Comparison of ENCODE assay signal across 8 cellular contexts in the genomic region with DNA sequence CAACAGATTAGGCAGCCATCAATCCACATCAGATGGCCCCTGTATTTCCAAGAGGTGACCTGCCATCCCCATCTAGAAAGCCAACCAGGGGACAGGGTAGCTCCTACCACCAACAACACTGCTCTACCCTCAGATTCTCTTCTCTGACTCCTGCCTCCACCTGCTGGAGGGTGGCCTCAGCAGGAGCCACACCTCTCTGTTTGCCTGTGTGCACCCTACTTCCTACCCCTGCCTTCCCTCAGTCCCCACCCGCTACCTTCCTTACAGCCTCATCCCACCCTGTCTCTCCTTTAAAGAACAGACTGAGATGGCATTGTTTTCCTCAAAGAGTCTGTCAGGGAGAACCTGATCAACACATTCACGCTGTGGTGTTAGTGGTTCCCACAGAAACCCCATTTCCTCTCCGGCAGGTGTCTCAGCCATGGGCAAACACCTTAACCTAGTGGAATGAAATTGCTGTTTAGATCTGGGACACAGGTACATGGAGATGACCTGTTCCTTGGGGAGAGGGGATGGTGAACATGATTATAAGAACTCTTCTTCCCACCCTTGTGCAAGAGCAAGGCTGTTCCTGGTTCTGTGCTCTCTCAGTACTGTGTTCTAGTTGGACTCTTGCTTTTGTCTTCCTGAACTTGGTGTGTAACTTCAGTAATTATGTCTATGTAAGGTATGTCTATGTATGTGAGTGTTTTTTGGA. TPM values are rescaled to one million over a fixed set of nuclear protein-coding genes. Genes with fewer than 3 reads are reported as not detected.
DNase-seq lines count a peak whose midpoint lies in the region; ATAC-seq and TF ChIP-seq lines count a peak whose summit lies in the region.

No MANE protein-coding gene starts in this region.

- intact Hi-C loops in left cardiac atrium (cut with DNase I) = loop anchor here (5.0 to 10.0 kb wide), 2 partner anchors 50 to 203 kb away; a partner anchor contains a TSS

- DNase-seq in right atrium auricular region (ENCODE audit: low spot score) (no peak), left cardiac atrium (no peak), foreskin fibroblast (no peak), thoracic aorta (ENCODE audit: low spot score) (no peak), DMS 273 (lab: John Stamatoyannopoulos, UW; ENCODE audit: unreplicated experiment) (no peak), islet precursor cell (no peak)

- TF ChIP-seq CTCF in right atrium auricular region (IDR thresholded peaks at IDR 0.05) (no peak), VCaP (conservative IDR thresholded peaks at IDR 0.05) (no peak), foreskin fibroblast (IDR thresholded peaks at IDR 0.05; ENCODE audit: low read depth, low read length) (no peak), thoracic aorta (IDR thresholded peaks at IDR 0.05) (no peak)

- peak overlapping the region; percentile 91 to 96 for H3K4me3 ChIP-seq in right atrium auricular region
- H3K4me3 ChIP-seq in foreskin fibroblast (ENCODE audit: low read depth in 1 of 2, low read length in 2 of 2) = peak overlapping the region; percentile 18 to 97
- peak overlapping the region; percentile 91 for H3K4me3 ChIP-seq in thoracic aorta

- H3K9me3 ChIP-seq in right atrium auricular region (no peaks in the 10 kb centered on the region), thoracic aorta (no peaks in the 10 kb centered on the region)

- H3K27ac ChIP-seq in right atrium auricular region (peak overlapping the region; percentile 95 to 98), VCaP (peak overlapping the region; percentile 94), thoracic aorta (peak overlapping the region; percentile 8 to 86)

- peaks cover 0 to 48% of the 10 kb centered on the region in 2 donors for H3K4me1 ChIP-seq in right atrium auricular region
- H3K4me1 ChIP-seq in thoracic aorta (ENCODE audit: control insufficient read depth in 1 of 2, low read depth in 2 of 2) = peaks cover 16 to 52% of the 10 kb centered on the region in 2 donors

- ATAC-seq in left cardiac atrium (no peak), thoracic aorta (ENCODE audit: insufficient number of reproducible peaks, low FRiP score, low read depth) (no peak), HG02852 (IDR thresholded peaks at IDR 0.05; ENCODE audit: unreplicated experiment) (no peak)

- H3K36me3 ChIP-seq in right atrium auricular region (no peaks in the 10 kb centered on the region), thoracic aorta (no peaks in the 10 kb centered on the region)

- H3K27me3 ChIP-seq in right atrium auricular region (no peaks in the 10 kb centered on the region), thoracic aorta (replicated peaks; ENCODE audit: insufficient read depth) (no peaks in the 10 kb centered on the region)

RNA-seq across cellular contexts. Expression of a gene that starts 1.8 kb away (rescaled TPM):
- total RNA-seq in right atrium auricular region (100 to 1,000 TPM in 1 of 2 donors, 10 to 100 TPM in 1; 75.9 to 116 TPM), left cardiac atrium (100 to 1,000 TPM; 110 to 127 TPM), thoracic aorta (100 to 1,000 TPM in 1 of 2 donors, 10 to 100 TPM in 1; 82.0 to 107 TPM)

RNA-seq across cellular contexts. Expression of a gene that starts 50.6 kb away (rescaled TPM):
- total RNA-seq in right atrium auricular region (100 to 1,000 TPM; 145 to 174 TPM), left cardiac atrium (100 to 1,000 TPM; 103 to 152 TPM), thoracic aorta (100 to 1,000 TPM; 124 to 256 TPM)
